11 cellular contexts compared by ENCODE assay signal in the genomic region with DNA sequence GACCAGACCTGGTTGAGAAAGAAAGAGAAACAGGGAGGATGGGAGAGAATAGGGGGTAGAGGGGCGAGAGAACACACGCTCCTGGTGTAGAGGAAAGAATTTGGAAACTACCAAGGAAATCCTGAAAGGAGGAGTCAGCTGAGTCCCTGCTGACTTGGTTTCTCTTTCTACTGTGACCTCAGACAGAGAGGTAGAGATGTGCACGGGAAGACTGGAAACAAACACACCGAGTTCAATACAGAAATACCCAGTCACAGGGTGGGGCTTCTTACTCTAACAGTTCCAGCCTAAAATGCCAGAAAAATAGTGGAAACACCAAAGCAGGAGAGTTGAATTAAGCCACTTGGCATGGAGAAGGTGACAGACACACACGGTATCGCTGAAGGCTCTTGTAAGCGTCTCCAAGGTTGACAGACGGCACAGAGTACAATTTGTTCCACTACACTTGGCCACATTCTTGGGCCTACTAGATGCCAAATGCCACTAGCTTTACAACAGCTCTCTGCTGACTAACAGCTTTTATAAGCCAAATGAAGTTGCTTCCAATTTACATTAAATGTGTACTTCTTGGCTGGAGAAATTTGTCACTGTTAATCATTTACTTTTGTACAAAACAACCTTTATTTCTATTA. TPM values are rescaled to one million over a fixed set of nuclear protein-coding genes. Genes with fewer than 3 reads are reported as not detected.
A peak's percentile ranks its signal among the peaks of the same experiment; 100 is the strongest.
DNase-seq lines count a peak whose midpoint lies in the region; ATAC-seq and TF ChIP-seq lines count a peak whose summit lies in the region.
"Had no signal": no experiment of that assay in that cellular context is flagged by ENCODE, and none has a peak within 500 bp of the region (broad histone marks: within the 10 kb centered on the region; RNA-seq: fewer than 3 reads in every experiment).

No MANE protein-coding gene starts in this region.

- H3K36me3 ChIP-seq in cardiac muscle cell (no peaks in the 10 kb centered on the region), rectal smooth muscle tissue (ENCODE audit: control insufficient read depth, insufficient read depth, low read length) (no peaks in the 10 kb centered on the region)

- H3K4me3 ChIP-seq in cardiac muscle cell (no peak overlapping the region), rectal smooth muscle tissue (ENCODE audit: low read length) (peak overlapping the region; percentile 1)

- H3K27ac Mint-ChIP-seq in Calu3 (ENCODE audit: unreplicated experiment): peak overlapping the region; percentile 93
- H3K27ac Mint-ChIP-seq: activated CD4-positive, alpha-beta T cell treated with anti-CD3 and anti-CD28 coated beads, Interleukin-2, amount 10 ng/mL, durations not matched to agents 7 days and 5 days had no signal

- intact Hi-C loops in Calu3 (cut with micrococcal nuclease; ENCODE audit: unreplicated experiment): loop anchor here (2.0 to 10.0 kb wide), 2 partner anchors 25 to 101 kb away; no protein-coding TSS in a partner anchor

- peaks cover 41% of the 10 kb centered on the region for H3K36me3 Mint-ChIP-seq in Calu3 (ENCODE audit: insufficient read depth, unreplicated experiment)

- BruUV-seq in Calu3 (replicated peaks; lab: Mats Ljungman, UMichigan): TSS peak; percentile 79

- H3K27me3 ChIP-seq in cardiac muscle cell: no peaks in the 10 kb centered on the region
- H3K27me3 ChIP-seq in rectal smooth muscle tissue (ENCODE audit: control insufficient read depth, insufficient read depth, low read length): no peaks in the 10 kb centered on the region

- peak overlapping the region; percentile 65 for H3K4me3 Mint-ChIP-seq in Calu3 (ENCODE audit: low read depth, unreplicated experiment)
- H3K4me3 Mint-ChIP-seq: activated CD4-positive, alpha-beta T cell treated with anti-CD3 and anti-CD28 coated beads, Interleukin-2, amount 10 ng/mL, durations not matched to agents 7 days and 5 days had no signal

- TF ChIP-seq CTCF in Calu3 (IDR thresholded peaks at IDR 0.05; ENCODE audit: unreplicated experiment): no peak
- no peak for TF ChIP-seq CTCF in cardiac muscle cell (IDR thresholded peaks at IDR 0.05; ENCODE audit: low read depth, low read length)

- H3K9me3 ChIP-seq in cardiac muscle cell (ENCODE audit: low read depth): no peaks in the 10 kb centered on the region

- 32 to 38% (median 35%) methylated on average over 8 of the region's 8 CpGs for WGBS in adipose tissue, 3 donors

- H3K27ac ChIP-seq in adipose tissue (ENCODE audit: low read depth, low read length) (peak overlapping the region; percentile 19), cardiac muscle cell (no peak overlapping the region), rectal smooth muscle tissue (ENCODE audit: low read depth, low read length) (peak overlapping the region; percentile 65)

- no peaks in the 10 kb centered on the region for H3K4me1 ChIP-seq in cardiac muscle cell (ENCODE audit: low read depth)
- H3K4me1 ChIP-seq in rectal smooth muscle tissue (ENCODE audit: control insufficient read depth, insufficient read depth, low read length): peaks cover 20% of the 10 kb centered on the region

- H3K27me3 Mint-ChIP-seq in Calu3 (ENCODE audit: unreplicated experiment): no peaks in the 10 kb centered on the region
- H3K27me3 Mint-ChIP-seq: activated CD4-positive, alpha-beta T cell treated with anti-CD3 and anti-CD28 coated beads, Interleukin-2, amount 10 ng/mL, durations not matched to agents 7 days and 5 days had no signal

- DNase-seq in Calu3 (peak; percentile 39), cardiac muscle cell (ENCODE audit: low read depth in 1 of 2, low spot score in 1 of 2) (peak; percentile 19 to 50)
- no peak for DNase-seq in activated CD4-positive, alpha-beta T cell treated with anti-CD3 and anti-CD28 coated beads for 48 hours
- DNase-seq: activated CD4-positive, alpha-beta T cell treated with anti-CD3 and anti-CD28 coated beads, Interleukin-2, amount 10 ng/mL, durations not matched to agents 7 days and 5 days; DND-41; NCI-H526 treated with DMSO at 0.1 percent for 48 hours had no signal

- CTCF ChIA-PET in Calu3 (lab: Charles Lee): interaction anchor here (0.6 to 0.9 kb wide), 2 partner anchors 19 to 90 kb away, joined by 3 to 5 read pairs; no protein-coding TSS in a partner anchor

- ATAC-seq in GM21737 (IDR thresholded peaks at IDR 0.05; ENCODE audit: unreplicated experiment) (no peak), GM18873 (IDR thresholded peaks at IDR 0.05; ENCODE audit: low FRiP score, unreplicated experiment) (no peak), HG03175 (IDR thresholded peaks at IDR 0.05; ENCODE audit: unreplicated experiment) (no peak)

- no peak overlapping the region for H3K9ac ChIP-seq in rectal smooth muscle tissue (ENCODE audit: low read length)

- peaks cover 40% of the 10 kb centered on the region for H3K4me1 Mint-ChIP-seq in Calu3 (ENCODE audit: low read depth, unreplicated experiment)

- H3K9me3 Mint-ChIP-seq in Calu3 (ENCODE audit: low read depth, unreplicated experiment): no peaks in the 10 kb centered on the region

RNA-seq across cellular contexts. Expression of a gene that starts 28.0 kb away (rescaled TPM):
- total RNA-seq in Calu3 (2022) (19.0 and 19.3 TPM in 2 replicates), cardiac muscle cell (8.9 and 14.7 TPM in 2 replicates)
- polyA plus RNA-seq in adipose tissue (10 to 100 TPM in 2 of 3 donors, 1 to 10 TPM in 1; 3.3 to 24.5 (median 15.7) TPM), cardiac muscle cell (4.0 and 4.7 TPM in 2 replicates)
